ENCODE assay signal across 1 cellular context in the genomic region with DNA sequence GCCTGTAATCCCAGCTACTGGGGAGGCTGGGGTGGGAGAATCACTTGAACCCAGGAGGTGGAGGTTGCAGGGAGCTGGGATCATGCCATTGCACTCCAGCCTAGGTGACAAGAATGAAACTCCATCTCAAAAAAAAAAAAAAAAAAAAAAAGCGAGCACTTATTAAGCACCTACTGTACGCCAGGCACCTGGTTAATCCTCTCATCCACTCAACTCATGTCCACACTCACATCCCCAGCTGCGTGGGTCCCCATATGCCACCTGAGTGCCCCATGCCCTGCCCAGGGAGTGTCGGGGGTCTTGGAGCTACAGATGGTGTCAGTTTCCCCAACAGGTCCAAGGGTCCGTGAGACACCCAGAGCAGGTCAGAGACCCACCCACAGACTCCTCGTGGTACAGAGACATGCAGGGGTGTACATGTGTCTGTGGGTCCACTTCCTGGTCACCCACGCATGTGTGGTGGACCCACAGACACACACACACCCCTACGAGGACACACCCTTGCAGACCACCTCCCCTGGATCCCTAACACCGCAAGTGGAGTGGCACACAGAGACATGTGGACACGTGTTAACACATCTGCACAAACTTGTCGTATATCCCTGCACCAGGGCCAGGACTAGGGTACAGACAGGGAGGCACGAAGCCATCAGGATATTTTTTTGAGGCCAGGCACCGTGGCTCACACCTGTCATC.
TF ChIP-seq lines count a peak whose summit lies in the region.

No MANE protein-coding gene starts in this region.

TF ChIP-seq in HCT116, 20 proteins besides CTCF, POLR2A, EP300 and RAD21:
- no peak for TF ChIP-seq EGR1 (IDR thresholded peaks at IDR 0.05; ENCODE audit: low read depth)
- TF ChIP-seq POLR2AphosphoS5 (IDR thresholded peaks at IDR 0.05; ENCODE audit: low read depth, low read length) = peak; percentile 5; the same call in 1 of the 2 replicates
- TF ChIP-seq, protein P1, sequence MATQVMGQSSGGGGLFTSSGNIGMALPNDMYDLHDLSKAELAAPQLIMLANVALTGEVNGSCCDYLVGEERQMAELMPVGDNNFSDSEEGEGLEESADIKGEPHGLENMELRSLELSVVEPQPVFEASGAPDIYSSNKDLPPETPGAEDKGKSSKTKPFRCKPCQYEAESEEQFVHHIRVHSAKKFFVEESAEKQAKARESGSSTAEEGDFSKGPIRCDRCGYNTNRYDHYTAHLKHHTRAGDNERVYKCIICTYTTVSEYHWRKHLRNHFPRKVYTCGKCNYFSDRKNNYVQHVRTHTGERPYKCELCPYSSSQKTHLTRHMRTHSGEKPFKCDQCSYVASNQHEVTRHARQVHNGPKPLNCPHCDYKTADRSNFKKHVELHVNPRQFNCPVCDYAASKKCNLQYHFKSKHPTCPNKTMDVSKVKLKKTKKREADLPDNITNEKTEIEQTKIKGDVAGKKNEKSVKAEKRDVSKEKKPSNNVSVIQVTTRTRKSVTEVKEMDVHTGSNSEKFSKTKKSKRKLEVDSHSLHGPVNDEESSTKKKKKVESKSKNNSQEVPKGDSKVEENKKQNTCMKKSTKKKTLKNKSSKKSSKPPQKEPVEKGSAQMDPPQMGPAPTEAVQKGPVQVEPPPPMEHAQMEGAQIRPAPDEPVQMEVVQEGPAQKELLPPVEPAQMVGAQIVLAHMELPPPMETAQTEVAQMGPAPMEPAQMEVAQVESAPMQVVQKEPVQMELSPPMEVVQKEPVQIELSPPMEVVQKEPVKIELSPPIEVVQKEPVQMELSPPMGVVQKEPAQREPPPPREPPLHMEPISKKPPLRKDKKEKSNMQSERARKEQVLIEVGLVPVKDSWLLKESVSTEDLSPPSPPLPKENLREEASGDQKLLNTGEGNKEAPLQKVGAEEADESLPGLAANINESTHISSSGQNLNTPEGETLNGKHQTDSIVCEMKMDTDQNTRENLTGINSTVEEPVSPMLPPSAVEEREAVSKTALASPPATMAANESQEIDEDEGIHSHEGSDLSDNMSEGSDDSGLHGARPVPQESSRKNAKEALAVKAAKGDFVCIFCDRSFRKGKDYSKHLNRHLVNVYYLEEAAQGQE (IDR thresholded peaks at IDR 0.05; ENCODE audit: low read depth) = no peak
- TF ChIP-seq, protein P2, sequence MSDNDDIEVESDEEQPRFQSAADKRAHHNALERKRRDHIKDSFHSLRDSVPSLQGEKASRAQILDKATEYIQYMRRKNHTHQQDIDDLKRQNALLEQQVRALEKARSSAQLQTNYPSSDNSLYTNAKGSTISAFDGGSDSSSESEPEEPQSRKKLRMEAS (IDR thresholded peaks at IDR 0.05) = no peak
